ENCODE assay signal across 8 cellular contexts in the genomic region with DNA sequence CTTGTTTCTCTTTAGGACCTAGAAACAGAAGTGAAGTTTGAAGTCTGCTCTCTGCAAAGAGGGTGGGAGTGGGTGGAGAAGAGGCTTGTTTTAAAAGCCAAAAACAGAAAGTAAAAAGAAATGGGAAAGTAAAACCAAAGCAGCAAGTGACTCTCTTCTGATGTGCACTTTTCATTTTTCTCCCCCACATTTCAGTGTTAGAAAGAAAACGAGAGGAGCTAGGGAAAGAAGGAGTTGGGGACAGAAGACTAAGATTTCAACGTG. TPM values are rescaled to one million over a fixed set of nuclear protein-coding genes. Genes with fewer than 3 reads are reported as not detected.
DNase-seq lines count a peak whose midpoint lies in the region; ATAC-seq, FAIRE-seq and TF ChIP-seq lines count a peak whose summit lies in the region.

No MANE protein-coding gene starts in this region.

- ATAC-seq in GM19397 (IDR thresholded peaks at IDR 0.05; ENCODE audit: unreplicated experiment): peak; percentile 26
- peak; percentile 44 for ATAC-seq in HG03378 (IDR thresholded peaks at IDR 0.05; ENCODE audit: unreplicated experiment)

- no peak for FAIRE-seq in endothelial cell of umbilical vein (lab: Jason Lieb, UNC)

- CTCF ChIA-PET in endothelial cell of umbilical vein (lab: Charles Lee): interaction anchor here (3.3 to 6.8 kb wide), 3 partner anchors 9 to 20 kb away, joined by 15 to 80 read pairs (median 43); no protein-coding TSS in a partner anchor

- TF ChIP-seq CTCF in CD14-positive monocyte (IDR thresholded peaks at IDR 0.05) (no peak), endothelial cell of umbilical vein (IDR thresholded peaks at IDR 0.05; ENCODE audit: extremely low read depth in 1 of 2, insufficient read depth in 1 of 2, low read depth in 1 of 2, low read length in 2 of 2) (no peak), smooth muscle cell (IDR thresholded peaks at IDR 0.05; ENCODE audit: borderline replicate concordance, insufficient read depth, poor library complexity, severe bottlenecking) (no peak)

- H3K9ac ChIP-seq in endothelial cell of umbilical vein (replicated peaks; ENCODE audit: extremely low read depth, insufficient read depth, low read length) (peak overlapping the region; percentile 67), smooth muscle cell (ENCODE audit: low read depth) (peak overlapping the region; percentile 17)

- WGBS in smooth muscle cell (ENCODE audit: low lambda C conversion rate): 34% methylated on average over 2 of the region's 2 CpGs

- H3K4me3 ChIP-seq in endothelial cell of umbilical vein (replicated peaks in 1 of 3; ENCODE audit: insufficient read depth in 1 of 3, low read depth in 1 of 3, low read length in 3 of 3): peak overlapping the region; percentile 51 to 71 (median 59)
- peak overlapping the region; percentile 55 for H3K4me3 ChIP-seq in smooth muscle cell

- peaks cover 0 to 4% of the 10 kb centered on the region in 2 donors for H3K36me3 Mint-ChIP-seq in CD14-positive monocyte

- H3K4me1 ChIP-seq in endothelial cell of umbilical vein (ENCODE audit: control insufficient read depth, extremely low read depth, insufficient read depth, low read length): peaks cover 36% of the 10 kb centered on the region
- H3K4me1 ChIP-seq in smooth muscle cell (ENCODE audit: low read depth): peaks cover 49% of the 10 kb centered on the region

- intact Hi-C loops in CD14-positive monocyte (cut with micrococcal nuclease): no loop called here
- intact Hi-C loops in endothelial cell of umbilical vein (cut with micrococcal nuclease): loop anchor here (1.0 to 5.0 kb wide), 3 partner anchors 15 to 224 kb away; no protein-coding TSS in a partner anchor

- peak overlapping the region; percentile 67 to 86 for H3K4me3 Mint-ChIP-seq in CD14-positive monocyte

- H3K4me1 Mint-ChIP-seq in CD14-positive monocyte: peaks cover 24% of the 10 kb centered on the region

- no TSS peak for BruUV-seq in endothelial cell of umbilical vein (replicated peaks; lab: Mats Ljungman, UMichigan)

- DNase-seq in CD14-positive monocyte (ENCODE audit: low spot score) (no peak), endothelial cell of umbilical vein (ENCODE audit: low read depth, low spot score) (no peak), smooth muscle cell (lab: John Stamatoyannopoulos, UW; ENCODE audit: unreplicated experiment) (no peak), DMS79 (lab: John Stamatoyannopoulos, UW) (no peak), NCI-H2171 treated with DMSO at 0.1 percent for 48 hours (lab: John Stamatoyannopoulos, UW) (no peak), glomerular visceral epithelial cell (ENCODE audit: extremely low spot score) (no peak)

- POLR2A ChIA-PET in endothelial cell of umbilical vein (lab: Charles Lee): no interaction called here

- peaks cover 27 to 43% (median 32%) of the 10 kb centered on the region in 3 donors for H3K27me3 Mint-ChIP-seq in CD14-positive monocyte (ENCODE audit: low read depth in 3 of 3)

- H4K20me1 ChIP-seq in endothelial cell of umbilical vein (replicated peaks; ENCODE audit: control insufficient read depth, extremely low read depth, insufficient read depth, low read length) (no peaks in the 10 kb centered on the region), smooth muscle cell (ENCODE audit: low read depth) (no peaks in the 10 kb centered on the region)

- H3K9me3 Mint-ChIP-seq in CD14-positive monocyte: peaks cover 0 to 6% (median 0%) of the 10 kb centered on the region in 7 donors

- H3K27ac ChIP-seq in endothelial cell of umbilical vein (ENCODE audit: insufficient read depth, low read depth, low read length): no peak overlapping the region
- H3K27ac ChIP-seq in smooth muscle cell (ENCODE audit: low read depth): peak overlapping the region; percentile 59

- peaks cover 0 to 3% of the 10 kb centered on the region in 2 experiments for H3K27me3 ChIP-seq in endothelial cell of umbilical vein (ENCODE audit: control insufficient read depth in 2 of 2, insufficient read depth in 2 of 2, low read length in 2 of 2)
- H3K27me3 ChIP-seq in smooth muscle cell (ENCODE audit: low read depth): peaks cover 20% of the 10 kb centered on the region

- TF ChIP-seq POLR2A in endothelial cell of umbilical vein (IDR thresholded peaks at IDR 0.05; ENCODE audit: low read depth, low read length): no peak

- H3K4me2 ChIP-seq in endothelial cell of umbilical vein (ENCODE audit: insufficient read depth, low read length) (peak overlapping the region; percentile 79), smooth muscle cell (peak overlapping the region; percentile 90)

- H3K9me3 ChIP-seq in endothelial cell of umbilical vein (replicated peaks; ENCODE audit: control insufficient read depth, insufficient read depth, low read length) (no peaks in the 10 kb centered on the region), smooth muscle cell (replicated peaks; ENCODE audit: low read depth) (no peaks in the 10 kb centered on the region)

- H3K9me1 ChIP-seq in endothelial cell of umbilical vein (replicated peaks; ENCODE audit: control insufficient read depth, extremely low read depth, insufficient read depth, low read length): no peaks in the 10 kb centered on the region

- no peak overlapping the region for H3K27ac Mint-ChIP-seq in CD14-positive monocyte

- dilution Hi-C loops in endothelial cell of umbilical vein (cut with MboI; ENCODE audit: extremely low pct_ligation_motif_present, low sequenced_read_pairs): no loop called here

- no peaks in the 10 kb centered on the region for H3F3A ChIP-seq in smooth muscle cell (ENCODE audit: low read depth)

- H3K36me3 ChIP-seq in endothelial cell of umbilical vein (ENCODE audit: control insufficient read depth in 2 of 2, extremely low read depth in 1 of 2, insufficient read depth in 2 of 2, low read length in 2 of 2) (no peaks in the 10 kb centered on the region), smooth muscle cell (ENCODE audit: low read depth) (no peaks in the 10 kb centered on the region)

- H2AFZ ChIP-seq in endothelial cell of umbilical vein (ENCODE audit: low read depth, low read length) (peak overlapping the region; percentile 83), smooth muscle cell (ENCODE audit: low read depth) (peak overlapping the region; percentile 80)

- peaks cover 19% of the 10 kb centered on the region for H3K79me2 ChIP-seq in endothelial cell of umbilical vein (ENCODE audit: control insufficient read depth, insufficient read depth, low read length)
- no peaks in the 10 kb centered on the region for H3K79me2 ChIP-seq in smooth muscle cell (ENCODE audit: low read depth)

TF ChIP-seq in endothelial cell of umbilical vein, 7 proteins besides CTCF, POLR2A, EP300 and RAD21:
- no peak for TF ChIP-seq POLR2AphosphoS5 (IDR thresholded peaks at IDR 0.05; ENCODE audit: insufficient read depth, low read depth, low read length)
- no peak for TF ChIP-seq JUN (IDR thresholded peaks at IDR 0.05; ENCODE audit: borderline replicate concordance, insufficient read depth, insufficient read length, low read depth)
- no peak for TF ChIP-seq GATA2 (IDR thresholded peaks at IDR 0.05; ENCODE audit: insufficient read depth, insufficient read length, low read depth, low read length)
- no peak for TF ChIP-seq EZH2 (IDR thresholded peaks at IDR 0.05; ENCODE audit: borderline replicate concordance, low read depth, low read length, severe bottlenecking)
- TF ChIP-seq, protein P1, sequence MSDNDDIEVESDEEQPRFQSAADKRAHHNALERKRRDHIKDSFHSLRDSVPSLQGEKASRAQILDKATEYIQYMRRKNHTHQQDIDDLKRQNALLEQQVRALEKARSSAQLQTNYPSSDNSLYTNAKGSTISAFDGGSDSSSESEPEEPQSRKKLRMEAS (IDR thresholded peaks at IDR 0.05; ENCODE audit: insufficient read depth, insufficient read length): no peak
- TF ChIP-seq FOS (IDR thresholded peaks at IDR 0.05; ENCODE audit: borderline replicate concordance, insufficient read depth, low read length): no peak
- TF ChIP-seq MYC (IDR thresholded peaks at IDR 0.05; ENCODE audit: low read depth, low read length): no peak

RNA-seq across cellular contexts. Expression of a gene that starts 1.3 kb away (rescaled TPM):
- polyA plus RNA-seq in CD14-positive monocyte (not detected), endothelial cell of umbilical vein (4.1 and 5.7 TPM in 2 replicates), smooth muscle cell (1.5 and 7.9 TPM in 2 replicates)
- total RNA-seq in endothelial cell of umbilical vein (13.7 and 15.5 TPM in 2 replicates), smooth muscle cell (4.1 and 7.2 TPM in 2 replicates)
- polyA plus RNA-seq in endothelial cell of umbilical vein (2011; cell fraction: cytosol; rRNA removed): 2.6 and 4.9 TPM in 2 replicates
- 30.8 and 40.7 TPM in 2 replicates for polyA plus RNA-seq in endothelial cell of umbilical vein (2011; cell fraction: nucleus; rRNA removed)
- 13.3 and 14.2 TPM in 2 replicates for polyA plus RNA-seq in endothelial cell of umbilical vein (2012)
- polyA minus RNA-seq in endothelial cell of umbilical vein: 1.9 and 4.3 TPM in 2 replicates
- polyA minus RNA-seq in endothelial cell of umbilical vein (2011; cell fraction: cytosol; rRNA and poly(A)+ RNA removed): not detected
- 8.2 and 8.5 TPM in 2 replicates for polyA minus RNA-seq in endothelial cell of umbilical vein (2011; cell fraction: nucleus; rRNA and poly(A)+ RNA removed)

RNA-seq across cellular contexts. Expression of a gene that starts 52.1 kb away (rescaled TPM):
- polyA plus RNA-seq in CD14-positive monocyte (not detected), endothelial cell of umbilical vein (not detected in 2 replicates), smooth muscle cell (not detected in 2 replicates)
- total RNA-seq in endothelial cell of umbilical vein (not detected in 2 replicates), smooth muscle cell (not detected in 2 replicates)
- polyA plus RNA-seq in endothelial cell of umbilical vein (2011; cell fraction: cytosol; rRNA removed): not detected in 2 replicates
- not detected in 2 replicates for polyA plus RNA-seq in endothelial cell of umbilical vein (2011; cell fraction: nucleus; rRNA removed)
- polyA plus RNA-seq in endothelial cell of umbilical vein (2012): not detected in 2 replicates
- not detected in 2 replicates for polyA minus RNA-seq in endothelial cell of umbilical vein
- polyA minus RNA-seq in endothelial cell of umbilical vein (2011; cell fraction: cytosol; rRNA and poly(A)+ RNA removed): not detected
- not detected in 2 replicates for polyA minus RNA-seq in endothelial cell of umbilical vein (2011; cell fraction: nucleus; rRNA and poly(A)+ RNA removed)
